In genomic region chr1:172638885-172639831, GRCh38 we compare ENCODE assay signal across 8 cellular contexts. TPM values are rescaled to one million over a fixed set of nuclear protein-coding genes. Genes with fewer than 3 reads are reported as not detected.
DNase-seq lines count a peak whose midpoint lies in the region; ATAC-seq and TF ChIP-seq lines count a peak whose summit lies in the region.

No MANE protein-coding gene starts in this region.

- H2AFZ ChIP-seq in ACC112 (ENCODE audit: low read length, unreplicated experiment): peak overlapping the region; percentile 43

- H3K36me3 ChIP-seq in ACC112 (ENCODE audit: insufficient read depth, low read length) (no peaks in the 10 kb centered on the region), BE2C (no peaks in the 10 kb centered on the region)

- peak; percentile 60 for ATAC-seq in GM21381 (IDR thresholded peaks at IDR 0.05; ENCODE audit: unreplicated experiment)

- no peaks in the 10 kb centered on the region for H3K79me2 ChIP-seq in ACC112 (ENCODE audit: control insufficient read depth, insufficient read depth, low read length, unreplicated experiment)

- no peaks in the 10 kb centered on the region for H3K27me3 ChIP-seq in ACC112 (ENCODE audit: insufficient read depth, low read length)
- no peaks in the 10 kb centered on the region for H3K27me3 ChIP-seq in BE2C

- H3K27ac ChIP-seq in ACC112 (ENCODE audit: low read depth, low read length): peak overlapping the region; percentile 86

- H3K4me3 ChIP-seq in ACC112 (ENCODE audit: low read depth, low read length) (peak overlapping the region; percentile 5; the same call in 1 of the 2 replicates), BE2C (ENCODE audit: low read depth, low read length) (no peak overlapping the region)

- H3K4me1 ChIP-seq in ACC112 (ENCODE audit: control insufficient read depth, insufficient read depth, low read length, unreplicated experiment) (peaks cover 39% of the 10 kb centered on the region), BE2C (peaks cover 5% of the 10 kb centered on the region; the same call in 1 of the 2 replicates)

- DNase-seq in M059J (ENCODE audit: low read depth) (peak; percentile 98), activated T-cell treated with anti-CD3 and anti-CD28 coated beads for 48 hours (ENCODE audit: low read depth) (peak; percentile 74), islet precursor cell (peak; percentile 81), putamen (ENCODE audit: low spot score) (no peak), BE2C (no peak)
- DNase-seq in stimulated activated CD8-positive, alpha-beta memory T cell treated with anti-CD3 and anti-CD28 coated beads, Interleukin-7, amount 100 ng/mL, for 4 hours (ENCODE audit: low read depth in 2 of 2): peak; percentile 70 to 73

- no peak for TF ChIP-seq CTCF in BE2C (IDR thresholded peaks at IDR 0.05; ENCODE audit: low read depth, low read length)

- no peaks in the 10 kb centered on the region for H3K9me3 ChIP-seq in BE2C

RNA-seq across cellular contexts. Expression of gene FASLG, which starts 19.7 kb away (rescaled TPM):
- not detected in 2 replicates for total RNA-seq in M059J (2014; rRNA removed; shearing (Covaris generic))
- polyA plus RNA-seq in BE2C (2012; ENCODE audit: insufficient read depth, insufficient read length, low read depth): not detected

Comparison
In these comparisons a context has a peak if more than half of its experiments do, and no peak if none do; other contexts are left out.
1. DNase-seq: peak in M059J (single experiment), activated T-cell treated with anti-CD3 and anti-CD28 coated beads for 48 hours (single experiment), islet precursor cell (single experiment) and stimulated activated CD8-positive, alpha-beta memory T cell treated with anti-CD3 and anti-CD28 coated beads, Interleukin-7, amount 100 ng/mL, for 4 hours (2 of 2); none in putamen (single experiment) and BE2C (single experiment).